9 cellular contexts compared by ENCODE assay signal in the genomic region with DNA sequence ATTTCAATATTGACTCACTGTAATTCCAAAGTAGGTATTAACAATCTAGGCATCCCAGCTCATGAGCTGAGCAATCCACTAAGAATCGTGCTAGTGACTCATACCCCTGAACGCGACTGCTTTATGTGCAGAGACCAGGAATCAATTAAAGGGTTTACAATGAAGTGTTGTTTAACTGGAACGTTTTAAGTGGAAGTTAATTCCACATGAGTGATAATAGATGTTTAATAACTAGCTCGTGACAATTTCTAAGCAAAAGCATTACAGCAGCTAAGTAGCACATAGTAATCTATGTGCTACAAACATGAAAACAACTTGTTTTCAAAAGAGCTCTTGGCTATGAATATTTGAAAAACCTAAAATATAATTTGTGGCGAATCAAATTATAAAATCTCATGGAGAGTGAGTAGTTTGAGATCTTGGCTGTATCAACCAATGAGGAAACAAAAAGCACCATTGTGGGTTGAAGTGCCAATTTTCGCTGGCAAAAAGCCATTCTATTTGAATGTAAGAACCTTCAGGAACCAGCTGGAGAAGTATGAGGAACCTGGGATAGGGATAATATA. TPM values are rescaled to one million over a fixed set of nuclear protein-coding genes. Genes with fewer than 3 reads are reported as not detected.
DNase-seq lines count a peak whose midpoint lies in the region; TF ChIP-seq lines count a peak whose summit lies in the region.
"Had no signal": no experiment of that assay in that cellular context is flagged by ENCODE, and none has a peak within 500 bp of the region (broad histone marks: within the 10 kb centered on the region; RNA-seq: fewer than 3 reads in every experiment).

No MANE protein-coding gene starts in this region.

- DNase-seq in GM04503 (ENCODE audit: low read depth) = peak; percentile 91
- peak; percentile 68 for DNase-seq in NCI-H2171 (lab: John Stamatoyannopoulos, UW)
- peak; percentile 52 for DNase-seq in cerebellar cortex (ENCODE audit: low spot score)
- peak; percentile 22 for DNase-seq in pulmonary artery endothelial cell (ENCODE audit: low read depth, low spot score)
- DNase-seq in iPS-NIHi7 (ENCODE audit: extremely low spot score) = no peak
- DNase-seq in effector CD8-positive, alpha-beta T cell (lab: John Stamatoyannopoulos, UW) = no peak
- DNase-seq in GM20000 (ENCODE audit: low spot score) = no peak
- DNase-seq in activated CD4-positive, CD25-positive, alpha-beta regulatory T cell treated with anti-CD3 and anti-CD28 coated beads, Interleukin-2, amount 50 U/mL, for 72 hours = no peak
- DNase-seq: stimulated activated CD4-positive, alpha-beta T cell treated with anti-CD3 and anti-CD28 coated beads, Interleukin-15, amount 100 ng/mL, for 24 hours had no signal

- TF ChIP-seq CTCF in GM20000 (IDR thresholded peaks at IDR 0.05; ENCODE audit: extremely low read depth, missing control alignments) = no peak

RNA-seq across cellular contexts. Expression of gene GJC1, which starts 9.4 kb away (rescaled TPM):
- total RNA-seq in pulmonary artery endothelial cell = 5.4 and 14.1 TPM in 2 replicates

RNA-seq across cellular contexts. Expression of gene HIGD1B, which starts 27.0 kb away (rescaled TPM):
- total RNA-seq in pulmonary artery endothelial cell = not detected in 2 replicates

Comparison
In these comparisons a context has a peak if more than half of its experiments do, and no peak if none do; other contexts are left out.
1. DNase-seq: peak in GM04503 (single experiment), NCI-H2171 (single experiment), cerebellar cortex (single experiment) and pulmonary artery endothelial cell (single experiment); none in iPS-NIHi7 (single experiment), effector CD8-positive, alpha-beta T cell (single experiment), GM20000 (single experiment) and activated CD4-positive, CD25-positive, alpha-beta regulatory T cell treated with anti-CD3 and anti-CD28 coated beads, Interleukin-2, amount 50 U/mL, for 72 hours (single experiment).